8 cellular contexts compared by ENCODE assay signal in genomic region chr10:72261323-72262018, GRCh38. TPM values are rescaled to one million over a fixed set of nuclear protein-coding genes. Genes with fewer than 3 reads are reported as not detected.
A peak's percentile ranks its signal among the peaks of the same experiment; 100 is the strongest.
DNase-seq lines count a peak whose midpoint lies in the region; ATAC-seq, FAIRE-seq and TF ChIP-seq lines count a peak whose summit lies in the region.

No MANE protein-coding gene starts in this region.

- H3K9ac ChIP-seq in kidney (ENCODE audit: low read length in 2 of 2) = peak overlapping the region; percentile 62 to 78

- no peak for TF ChIP-seq CTCF in kidney (IDR thresholded peaks at IDR 0.05; ENCODE audit: borderline replicate concordance, extremely low read depth, insufficient read depth)

- no peaks in the 10 kb centered on the region for H3K36me3 ChIP-seq in kidney (ENCODE audit: control insufficient read depth in 1 of 2, insufficient read depth in 2 of 2, low read length in 2 of 2)

- H3K36me3 Mint-ChIP-seq in activated naive CD8-positive, alpha-beta T cell treated with anti-CD3 and anti-CD28 coated beads, Interleukin-2, amount 50 U/mL, for 24 hours (ENCODE audit: low read depth) = no peaks in the 10 kb centered on the region
- peaks cover 14% of the 10 kb centered on the region for H3K36me3 Mint-ChIP-seq in stimulated activated effector memory CD8-positive, alpha-beta T cell treated with anti-CD3 and anti-CD28 coated beads, Interleukin-12 subunit alpha, Interleukin-12 subunit beta, amount 100 ng/mL, for 72 hours

- peak; percentile 44 for DNase-seq in M059J (ENCODE audit: low read depth)
- peak; percentile 70 for DNase-seq in activated naive CD8-positive, alpha-beta T cell treated with anti-CD3 and anti-CD28 coated beads, Interleukin-2, amount 50 U/mL, for 24 hours
- no peak for DNase-seq in kidney
- peak; percentile 58 to 91 for DNase-seq in stimulated activated effector memory CD8-positive, alpha-beta T cell treated with anti-CD3 and anti-CD28 coated beads, Interleukin-12 subunit alpha, Interleukin-12 subunit beta, amount 100 ng/mL, for 72 hours (ENCODE audit: low spot score in 2 of 2)
- no peak for DNase-seq in KBM-7
- DNase-seq in hepatic stellate cell (ENCODE audit: low spot score) = no peak

- H3K27ac ChIP-seq in kidney (ENCODE audit: low read depth in 2 of 2, low read length in 2 of 2) = peak overlapping the region; percentile 82 to 92

- in situ Hi-C loops in KBM-7 (cut with MboI; ENCODE audit: low pct_unique_long_range_greater_than_20kb, low sequenced_read_pairs) = no loop called here

- peaks cover 18 to 19% of the 10 kb centered on the region in 2 donors for H3K4me1 ChIP-seq in kidney (ENCODE audit: control insufficient read depth in 1 of 2, insufficient read depth in 1 of 2, low read depth in 1 of 2, low read length in 2 of 2)

- no peak for FAIRE-seq in kidney (lab: Jason Lieb, UNC)

- no peaks in the 10 kb centered on the region for H3K9me3 ChIP-seq in kidney (ENCODE audit: control insufficient read depth in 1 of 2, low read length in 2 of 2)

- ATAC-seq in GM18502 (IDR thresholded peaks at IDR 0.05; ENCODE audit: poor library complexity, unreplicated experiment) (peak; percentile 60), GM21825 (IDR thresholded peaks at IDR 0.05; ENCODE audit: unreplicated experiment) (peak; percentile 39)
- ATAC-seq in activated naive CD8-positive, alpha-beta T cell treated with anti-CD3 and anti-CD28 coated beads, Interleukin-2, amount 50 U/mL, for 24 hours = peak; percentile 59
- peak; percentile 78 for ATAC-seq in stimulated activated effector memory CD8-positive, alpha-beta T cell treated with anti-CD3 and anti-CD28 coated beads, Interleukin-12 subunit alpha, Interleukin-12 subunit beta, amount 100 ng/mL, for 72 hours

- peaks cover 76% of the 10 kb centered on the region for H3K4me1 Mint-ChIP-seq in activated naive CD8-positive, alpha-beta T cell treated with anti-CD3 and anti-CD28 coated beads, Interleukin-2, amount 50 U/mL, for 24 hours
- peaks cover 55% of the 10 kb centered on the region for H3K4me1 Mint-ChIP-seq in stimulated activated effector memory CD8-positive, alpha-beta T cell treated with anti-CD3 and anti-CD28 coated beads, Interleukin-12 subunit alpha, Interleukin-12 subunit beta, amount 100 ng/mL, for 72 hours

- H3K9me3 Mint-ChIP-seq in activated naive CD8-positive, alpha-beta T cell treated with anti-CD3 and anti-CD28 coated beads, Interleukin-2, amount 50 U/mL, for 24 hours = no peaks in the 10 kb centered on the region
- no peaks in the 10 kb centered on the region for H3K9me3 Mint-ChIP-seq in stimulated activated effector memory CD8-positive, alpha-beta T cell treated with anti-CD3 and anti-CD28 coated beads, Interleukin-12 subunit alpha, Interleukin-12 subunit beta, amount 100 ng/mL, for 72 hours

- peaks cover 1% of the 10 kb centered on the region for H3K27me3 Mint-ChIP-seq in activated naive CD8-positive, alpha-beta T cell treated with anti-CD3 and anti-CD28 coated beads, Interleukin-2, amount 50 U/mL, for 24 hours

- peak overlapping the region; percentile 86 for H3K4me3 Mint-ChIP-seq in activated naive CD8-positive, alpha-beta T cell treated with anti-CD3 and anti-CD28 coated beads, Interleukin-2, amount 50 U/mL, for 24 hours
- H3K4me3 Mint-ChIP-seq in stimulated activated effector memory CD8-positive, alpha-beta T cell treated with anti-CD3 and anti-CD28 coated beads, Interleukin-12 subunit alpha, Interleukin-12 subunit beta, amount 100 ng/mL, for 72 hours = peak overlapping the region; percentile 83

- H3K4me3 ChIP-seq in kidney (ENCODE audit: low read length in 2 of 2) = peak overlapping the region; percentile 62 to 67

- peak overlapping the region; percentile 99 for H3K27ac Mint-ChIP-seq in activated naive CD8-positive, alpha-beta T cell treated with anti-CD3 and anti-CD28 coated beads, Interleukin-2, amount 50 U/mL, for 24 hours
- H3K27ac Mint-ChIP-seq in stimulated activated effector memory CD8-positive, alpha-beta T cell treated with anti-CD3 and anti-CD28 coated beads, Interleukin-12 subunit alpha, Interleukin-12 subunit beta, amount 100 ng/mL, for 72 hours = peak overlapping the region; percentile 99

- intact Hi-C loops in kidney (cut with DNase I) = no loop called here

RNA-seq across cellular contexts. Expression of gene DDIT4, which starts 12.3 kb away (rescaled TPM):
- total RNA-seq in M059J (2014; rRNA removed; shearing (Covaris generic)) = 42.5 and 56.8 TPM in 2 replicates
- total RNA-seq in kidney = 292 TPM
- 96.9 TPM for polyA plus RNA-seq in kidney (ENCODE audit: insufficient read depth, low read depth, low replicate concordance)

RNA-seq across cellular contexts. Expression of gene ASCC1, which starts 45.4 kb away (rescaled TPM):
- 32.7 and 37.1 TPM in 2 replicates for total RNA-seq in M059J (2014; rRNA removed; shearing (Covaris generic))
- 36.1 TPM for total RNA-seq in kidney
- polyA plus RNA-seq in kidney (ENCODE audit: insufficient read depth, low read depth, low replicate concordance) = 24.0 TPM

RNA-seq across cellular contexts. Expression of gene ANAPC16, which starts 45.7 kb away (rescaled TPM):
- 69.8 and 82.3 TPM in 2 replicates for total RNA-seq in M059J (2014; rRNA removed; shearing (Covaris generic))
- total RNA-seq in kidney = 132 TPM
- polyA plus RNA-seq in kidney (ENCODE audit: insufficient read depth, low read depth, low replicate concordance) = 210 TPM

Comparison
In these comparisons a context has a peak if more than half of its experiments do, and no peak if none do; other contexts are left out.
1. DNase-seq: peak in M059J (single experiment), activated naive CD8-positive, alpha-beta T cell treated with anti-CD3 and anti-CD28 coated beads, Interleukin-2, amount 50 U/mL, for 24 hours (single experiment) and stimulated activated effector memory CD8-positive, alpha-beta T cell treated with anti-CD3 and anti-CD28 coated beads, Interleukin-12 subunit alpha, Interleukin-12 subunit beta, amount 100 ng/mL, for 72 hours (2 of 2); none in kidney (single experiment), KBM-7 (single experiment) and hepatic stellate cell (single experiment).
2. Peak in every context shown above with its lines, with median percentiles within 50 percentile points of each other: ATAC-seq.